Comparison of ENCODE assay signal across 13 cellular contexts in genomic region chr16:19330801-19331484, GRCh38. TPM values are rescaled to one million over a fixed set of nuclear protein-coding genes. Genes with fewer than 3 reads are reported as not detected.
DNase-seq lines count a peak whose midpoint lies in the region; ATAC-seq, FAIRE-seq and TF ChIP-seq lines count a peak whose summit lies in the region.
"Had no signal": no experiment of that assay in that cellular context is flagged by ENCODE, and none has a peak within 500 bp of the region (broad histone marks: within the 10 kb centered on the region; RNA-seq: fewer than 3 reads in every experiment).

No MANE protein-coding gene starts in this region.

- intact Hi-C loops in IMR-90 (cut with micrococcal nuclease) = no loop called here
- intact Hi-C loops in HepG2 (cut with micrococcal nuclease; ENCODE audit: unreplicated experiment) = no loop called here
- intact Hi-C loops in left ventricle myocardium superior (cut with micrococcal nuclease) = no loop called here

- H2AFZ ChIP-seq in ACC112 (ENCODE audit: low read length, unreplicated experiment) = peak overlapping the region; percentile 19
- no peak overlapping the region for H2AFZ ChIP-seq in IMR-90 (replicated peaks; ENCODE audit: low read length, poor library complexity)
- no peak overlapping the region for H2AFZ ChIP-seq in HepG2 (ENCODE audit: low read length)

- H3K27me3 ChIP-seq in ACC112 (ENCODE audit: insufficient read depth, low read length) (peaks cover 26% of the 10 kb centered on the region), IMR-90 (ENCODE audit: control insufficient read depth, insufficient read depth, low read length) (no peaks in the 10 kb centered on the region), HepG2 (ENCODE audit: control insufficient read depth in 1 of 2, insufficient read depth in 2 of 2, low read length in 2 of 2) (no peaks in the 10 kb centered on the region)
- H3K27me3 ChIP-seq: SJSA1 had no signal

- H3K9ac ChIP-seq in IMR-90 (ENCODE audit: low read depth, low read length) = no peak overlapping the region
- H3K9ac ChIP-seq in HepG2 (ENCODE audit: insufficient read depth, low read depth, low read length) = no peak overlapping the region

- no peak overlapping the region for H2BK15ac ChIP-seq in IMR-90 (ENCODE audit: low read depth, low read length)

- H3K27ac Mint-ChIP-seq in brain = peak overlapping the region in 4 of 5 experiments; percentile 66 to 90 (median 86)

- H2AK5ac ChIP-seq in IMR-90 (ENCODE audit: low read depth, low read length) = no peak overlapping the region

- in situ Hi-C loops in IMR-90 (cut with MboI; ENCODE audit: low sequenced_read_pairs) (no loop called here), HepG2 (cut with HindIII; ENCODE audit: extremely low pct_ligation_motif_present, low pct_unique_long_range_greater_than_20kb) (no loop called here)

- POLR2A ChIA-PET in IMR-90 (lab: Charles Lee; ENCODE audit: unreplicated experiment) = no interaction called here
- POLR2A ChIA-PET in HepG2 (lab: Yijun Ruan, JAX) = no interaction called here

- no peak overlapping the region for H3K14ac ChIP-seq in IMR-90 (replicated peaks; ENCODE audit: low read depth, low read length)

- WGBS in IMR-90 (ENCODE audit: extremely low coverage in 2 of 2, insufficient read length in 1 of 2), 2 experiments = no CpG with 5 or more reads among the region's 6 CpGs
- WGBS in HepG2 (ENCODE audit: low lambda C conversion rate) = 14% methylated on average over 6 of the region's 6 CpGs

- no peak overlapping the region for H2BK5ac ChIP-seq in IMR-90 (ENCODE audit: low read depth, low read length, poor library complexity, severe bottlenecking)

- H3K18ac ChIP-seq in IMR-90 (ENCODE audit: low read depth, low read length) = no peak overlapping the region

- H3K4me2 ChIP-seq in IMR-90 (ENCODE audit: low read depth, low read length) = no peak overlapping the region
- no peak overlapping the region for H3K4me2 ChIP-seq in HepG2 (ENCODE audit: low read depth, low read length)

- no peaks in the 10 kb centered on the region; the same call in 1 of the 2 replicates for H3K9me1 ChIP-seq in IMR-90 (ENCODE audit: insufficient read depth, low read length)

- no peaks in the 10 kb centered on the region for H3K79me1 ChIP-seq in IMR-90 (ENCODE audit: low read depth in 1 of 2, low read length in 2 of 2)

- H3K27ac ChIP-seq in ACC112 (ENCODE audit: low read depth, low read length) = peak overlapping the region; percentile 44; the same call in 1 of the 2 replicates
- no peak overlapping the region for H3K27ac ChIP-seq in IMR-90 (ENCODE audit: insufficient read depth, low read length)
- H3K27ac ChIP-seq in HepG2 (ENCODE audit: extremely low read length, insufficient read depth, low read length) = no peak overlapping the region
- H3K27ac ChIP-seq: heart left ventricle, SJSA1 had no signal

- no peak overlapping the region for H2BK120ac ChIP-seq in IMR-90 (ENCODE audit: low read depth, low read length)

- no peak overlapping the region for H4K8ac ChIP-seq in IMR-90 (ENCODE audit: low read depth in 2 of 2, low read length in 2 of 2)

- BruUV-seq in IMR-90 (replicated peaks; lab: Mats Ljungman, UMichigan) (no TSS peak), HepG2 (replicated peaks; lab: Mats Ljungman, UMichigan) (no TSS peak)

- no peak for TF ChIP-seq RAD21 in IMR-90 (IDR thresholded peaks at IDR 0.05; ENCODE audit: low read length)
- no peak for TF ChIP-seq RAD21 in HepG2 (CRISPR knock-in tag; IDR thresholded peaks at IDR 0.05)

- no peaks in the 10 kb centered on the region for H4K20me1 ChIP-seq in IMR-90 (ENCODE audit: insufficient read depth, low read length)
- H4K20me1 ChIP-seq in HepG2 (ENCODE audit: insufficient read depth, low read length) = no peaks in the 10 kb centered on the region

- TF ChIP-seq EP300 in HepG2 (IDR thresholded peaks at IDR 0.05; ENCODE audit: low read depth in 2 of 2, low read length in 2 of 2) (no peak), HepG2 (CRISPR knock-in tag; IDR thresholded peaks at IDR 0.05; ENCODE audit: borderline replicate concordance) (no peak)

- peaks cover 4 to 21% (median 10%) of the 10 kb centered on the region in 5 experiments for H3K9me3 Mint-ChIP-seq in brain

- H3K23ac ChIP-seq in IMR-90 (ENCODE audit: low read depth, low read length) = no peak overlapping the region

- FAIRE-seq in HepG2 (lab: Jason Lieb, UNC) = no peak

- peak; percentile 33 for DNase-seq in IMR-90
- DNase-seq in HepG2 (ENCODE audit: low spot score) = peak; percentile 20
- DNase-seq in activated naive CD4-positive, alpha-beta T cell treated with Interleukin-2 at 50 U/mL for 16 hours = no peak
- DNase-seq in NCI-H1694 (lab: John Stamatoyannopoulos, UW) = no peak
- DNase-seq in left ventricle myocardium superior = no peak
- DNase-seq: AML-193, heart left ventricle, NCI-H1417 treated with DMSO at 0.1 percent for 48 hours had no signal

- peak; percentile 65 for ATAC-seq in IMR-90 (ENCODE audit: low read depth)
- peak; percentile 41; the same call in 2 of the 3 replicates for ATAC-seq in HepG2
- no peak for ATAC-seq in GM19324 (IDR thresholded peaks at IDR 0.05; ENCODE audit: low FRiP score, unreplicated experiment)
- ATAC-seq in left ventricle myocardium superior = no peak
- ATAC-seq: heart left ventricle had no signal

- dilution Hi-C loops in IMR-90 (cut with HindIII; ENCODE audit: low sequenced_read_pairs, unreplicated experiment) = no loop called here

- TF ChIP-seq CTCF in IMR-90 (conservative IDR thresholded peaks at IDR 0.05; ENCODE audit: low read depth, low read length) (no peak), brain (conservative IDR thresholded peaks at IDR 0.05) (no peak), HepG2 (CRISPR knock-in tag; IDR thresholded peaks at IDR 0.05) (no peak)

- H3K4me3 Mint-ChIP-seq in brain = no peak overlapping the region

- TF ChIP-seq POLR2A in IMR-90 (IDR thresholded peaks at IDR 0.05; ENCODE audit: low read depth, low read length) = no peak
- no peak for TF ChIP-seq POLR2A in HepG2 (IDR thresholded peaks at IDR 0.05; ENCODE audit: insufficient read depth in 1 of 2, low read depth in 2 of 2, low read length in 2 of 2)

- peaks cover 13% of the 10 kb centered on the region for H3K4me1 Mint-ChIP-seq in brain

- H3K4me1 ChIP-seq in ACC112 (ENCODE audit: control insufficient read depth, insufficient read depth, low read length, unreplicated experiment) (peaks cover 11% of the 10 kb centered on the region), IMR-90 (ENCODE audit: control insufficient read depth, insufficient read depth, low read length) (no peaks in the 10 kb centered on the region), HepG2 (ENCODE audit: insufficient read depth, low read length) (0 out of 2 replicates have a peak, but pooled peaks cover 5% of the 10 kb centered on the region)
- H3K4me1 ChIP-seq: heart left ventricle, SJSA1 had no signal

- no peak overlapping the region for H3K56ac ChIP-seq in IMR-90 (ENCODE audit: extremely low read depth, insufficient read depth, low read length)

- H3K27me3 Mint-ChIP-seq in brain = peaks cover 5% of the 10 kb centered on the region

- H3K36me3 ChIP-seq in ACC112 (ENCODE audit: insufficient read depth, low read length) (no peaks in the 10 kb centered on the region), IMR-90 (ENCODE audit: control insufficient read depth, insufficient read depth, low read length) (no peaks in the 10 kb centered on the region), HepG2 (replicated peaks in 1 of 2; ENCODE audit: control insufficient read depth in 1 of 2, insufficient read depth in 2 of 2, low read length in 2 of 2) (no peaks in the 10 kb centered on the region)
- H3K36me3 ChIP-seq: heart left ventricle, SJSA1 had no signal

- no peak overlapping the region for H3K4me3 ChIP-seq in ACC112 (ENCODE audit: low read depth, low read length)
- no peak overlapping the region for H3K4me3 ChIP-seq in IMR-90 (ENCODE audit: insufficient read depth, low read depth, low read length)
- no peak overlapping the region for H3K4me3 ChIP-seq in HepG2 (replicated peaks in 1 of 3; ENCODE audit: insufficient read depth in 1 of 3, low read depth in 2 of 3, low read length in 3 of 3)
- H3K4me3 ChIP-seq: heart left ventricle, SJSA1 had no signal

- H4K91ac ChIP-seq in IMR-90 (ENCODE audit: insufficient read depth, low read depth, low read length) = no peak overlapping the region

- no peak overlapping the region for H2BK20ac ChIP-seq in IMR-90 (ENCODE audit: low read depth, low read length)

- H4K5ac ChIP-seq in IMR-90 (ENCODE audit: low read depth, low read length) = no peak overlapping the region

- no peak overlapping the region for H3K4ac ChIP-seq in IMR-90 (ENCODE audit: low read depth, low read length)

- CTCF ChIA-PET in IMR-90 (lab: Yijun Ruan, JAX) = interaction anchor here (1.1 kb wide), 1 partner anchor 8 kb away, joined by 3 read pairs; no protein-coding TSS in a partner anchor
- CTCF ChIA-PET in HepG2 (lab: Yijun Ruan, JAX; ENCODE audit: low intra/inter-chr PET ratio, low total read pairs) = no interaction called here

- H3K9me3 ChIP-seq in IMR-90 (ENCODE audit: control insufficient read depth, insufficient read depth, low read length) = no peaks in the 10 kb centered on the region
- no peaks in the 10 kb centered on the region for H3K9me3 ChIP-seq in HepG2 (ENCODE audit: low read length)
- H3K9me3 ChIP-seq: SJSA1 had no signal

- H2AK9ac ChIP-seq in IMR-90 (replicated peaks; ENCODE audit: low read depth, low read length, poor library complexity) = no peak overlapping the region

- no peaks in the 10 kb centered on the region for H3K36me3 Mint-ChIP-seq in brain

- H3K79me2 ChIP-seq in ACC112 (ENCODE audit: control insufficient read depth, insufficient read depth, low read length, unreplicated experiment) (no peaks in the 10 kb centered on the region), HepG2 (ENCODE audit: insufficient read depth, low read length) (no peaks in the 10 kb centered on the region)

RNA-seq across cellular contexts. Expression of gene CLEC19A, which starts 45.4 kb away (rescaled TPM):
- total RNA-seq in IMR-90 (2012; rRNA removed) = not detected in 2 replicates
- not detected in 2 replicates for polyA plus RNA-seq in IMR-90 (2012; rRNA removed)
- not detected in 2 replicates for polyA plus RNA-seq in IMR-90 (2012; cell fraction: cytosol; rRNA removed)
- not detected in 2 replicates for polyA plus RNA-seq in IMR-90 (2012; cell fraction: nucleus; rRNA removed; ENCODE audit: low replicate concordance)
- not detected for polyA plus RNA-seq in brain (ENCODE audit: insufficient read depth, low read depth, low replicate concordance)
- not detected in 2 replicates for total RNA-seq in HepG2 (2016; rRNA removed; fragmentation: Illumina TruSeq; extraction: Trizol)
- total RNA-seq in HepG2 (2016; cell fraction: cytosol; rRNA removed; fragmentation: Illumina TruSeq; extraction: Trizol; ENCODE audit: low read depth) = not detected in 2 replicates
- not detected in 2 replicates for total RNA-seq in HepG2 (2016; cell fraction: insoluble cytoplasmic fraction; rRNA removed; fragmentation: Illumina TruSeq; extraction: Trizol)
- not detected in 2 replicates for total RNA-seq in HepG2 (2016; cell fraction: membrane; rRNA removed; fragmentation: Illumina TruSeq; extraction: Trizol)
- total RNA-seq in HepG2 (2016; cell fraction: nucleus; rRNA removed; fragmentation: Illumina TruSeq; extraction: Trizol) = not detected in 2 replicates
- polyA plus RNA-seq in HepG2 (2011; rRNA removed) = not detected in 2 replicates
- not detected in 2 replicates for polyA plus RNA-seq in HepG2 (2011; cell fraction: cytosol; rRNA removed)
- polyA plus RNA-seq in HepG2 (2011; cell fraction: nucleus; rRNA removed) = not detected in 2 replicates
- polyA plus RNA-seq in HepG2 (2012) = not detected in 2 replicates
- polyA plus RNA-seq in HepG2 (2016; cell fraction: cytosol; fragmentation: Illumina TruSeq; extraction: Trizol; ENCODE audit: low read depth) = not detected in 2 replicates
- polyA plus RNA-seq in HepG2 (2016; cell fraction: insoluble cytoplasmic fraction; fragmentation: Illumina TruSeq; extraction: Trizol; ENCODE audit: low read depth) = not detected in 2 replicates
- not detected in 2 replicates for polyA plus RNA-seq in HepG2 (2016; cell fraction: membrane; fragmentation: Illumina TruSeq; extraction: Trizol; ENCODE audit: low read depth)
- not detected in 2 replicates for polyA plus RNA-seq in HepG2 (2016; cell fraction: nucleus; fragmentation: Illumina TruSeq; extraction: Trizol; ENCODE audit: insufficient read depth, low read depth)
- polyA minus RNA-seq in HepG2 (2011; rRNA and poly(A)+ RNA removed; ENCODE audit: low replicate concordance) = 0.33 TPM in 1 of 2 replicates, not detected in the other
- not detected in 2 replicates for polyA minus RNA-seq in HepG2 (2011; cell fraction: cytosol; rRNA and poly(A)+ RNA removed)
- polyA minus RNA-seq in HepG2 (2011; cell fraction: nucleus; rRNA and poly(A)+ RNA removed) = not detected in 2 replicates
- not detected for total RNA-seq in left ventricle myocardium superior
- total RNA-seq: chondrocyte, heart left ventricle, SJSA1 had no signal
- polyA plus RNA-seq: heart left ventricle had no signal

Comparison
In these comparisons a context has a peak if more than half of its experiments do, and no peak if none do; other contexts are left out.
1. ATAC-seq: peak in IMR-90 (single experiment) and HepG2 (single experiment); none in GM19324 (single experiment) and left ventricle myocardium superior (single experiment).
2. DNase-seq: peak in IMR-90 (single experiment) and HepG2 (single experiment); none in activated naive CD4-positive, alpha-beta T cell treated with Interleukin-2 at 50 U/mL for 16 hours (single experiment), NCI-H1694 (single experiment) and left ventricle myocardium superior (single experiment).